In the genomic region with DNA sequence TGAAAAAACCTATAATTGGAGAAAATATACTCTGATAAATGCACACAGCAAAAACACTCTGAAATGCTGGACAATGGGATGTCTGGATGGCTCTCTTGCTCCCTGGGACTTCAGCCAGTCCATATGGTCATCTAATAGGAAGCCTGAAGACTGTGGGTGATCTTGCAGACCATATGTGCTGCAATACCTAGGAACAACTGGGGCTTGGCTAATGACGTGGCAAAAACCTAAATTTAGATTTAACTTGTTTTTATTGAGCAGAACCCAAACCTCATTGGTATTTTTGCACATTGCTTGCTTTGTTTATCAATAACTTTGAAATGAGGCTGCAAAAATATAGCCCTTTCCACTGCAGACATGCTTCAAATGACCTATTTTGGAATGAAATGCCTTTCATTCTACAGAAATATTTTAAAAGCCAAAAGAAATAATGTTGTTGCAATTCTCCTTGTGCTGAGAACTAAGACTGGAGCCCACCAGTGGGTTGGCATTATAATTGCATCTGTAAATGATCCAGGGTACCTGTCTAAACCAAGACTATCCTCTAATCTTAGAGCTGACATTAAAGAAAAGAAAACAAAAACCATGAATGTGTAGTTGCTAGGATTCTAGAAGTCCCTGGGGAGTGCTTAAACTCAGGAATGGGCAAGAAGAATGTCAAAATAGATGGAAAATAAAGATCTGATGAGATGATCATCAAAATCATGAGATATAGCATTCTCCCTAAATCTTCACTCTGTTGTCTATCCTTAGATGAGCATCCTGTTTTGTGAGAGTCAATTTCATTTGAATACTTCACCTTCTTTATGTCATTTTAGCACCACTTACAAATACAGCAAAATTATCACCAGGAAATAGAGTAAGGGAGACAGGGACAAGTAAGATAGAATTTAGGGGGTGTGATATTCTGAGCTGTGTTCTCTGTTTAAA, we compare ENCODE assay signal across 16 cellular contexts.
"Had no signal": no experiment of that assay in that cellular context is flagged by ENCODE, and none has a peak within 500 bp of the region (broad histone marks: within the 10 kb centered on the region; RNA-seq: fewer than 3 reads in every experiment).

No MANE protein-coding gene starts in this region.

- H3K27ac ChIP-seq: colonic mucosa, neural progenitor cell, parathyroid adenoma, testis had no signal

- DNase-seq: activated CD4-positive, alpha-beta T cell treated with anti-CD3 and anti-CD28 coated beads, Interleukin-2, amount 50 U/mL, for 4 hours; activated CD4-positive, CD25-positive, alpha-beta regulatory T cell treated with anti-CD3 and anti-CD28 coated beads, Interleukin-2, amount 50 U/mL, for 72 hours; activated CD8-positive, alpha-beta memory T cell treated with anti-CD3 and anti-CD28 coated beads, Interleukin-2, amount 10 ng/mL, durations not matched to agents 7 days and 5 days; activated effector memory CD4-positive, alpha-beta T cell treated with anti-CD3 and anti-CD28 coated beads, Interleukin-2, amount 50 U/mL, for 16 hours; activated T-cell treated with anti-CD3 and anti-CD28 coated beads, Interleukin-2, amount 50 U/mL, for 24 hours; amygdala; colonic mucosa; effector CD4-positive, alpha-beta T cell; retina; stimulated activated CD4-positive, alpha-beta T cell treated with anti-CD3 and anti-CD28 coated beads, Interleukin-15, amount 100 ng/mL, for 24 hours; stimulated activated CD4-positive, alpha-beta T cell treated with anti-CD3 and anti-CD28 coated beads, Interleukin-4, amount 100 ng/mL, for 24 hours; testis had no signal

- H3K36me3 Mint-ChIP-seq: activated CD8-positive, alpha-beta memory T cell treated with anti-CD3 and anti-CD28 coated beads, Interleukin-2, amount 10 ng/mL, durations not matched to agents 7 days and 5 days; activated naive CD4-positive, alpha-beta T cell treated with anti-CD3 and anti-CD28 coated beads, Interleukin-2, amount 50 U/mL, for 72 hours; neural progenitor cell had no signal

- H3K4me1 Mint-ChIP-seq: activated CD8-positive, alpha-beta memory T cell treated with anti-CD3 and anti-CD28 coated beads, Interleukin-2, amount 10 ng/mL, durations not matched to agents 7 days and 5 days; neural progenitor cell had no signal

- H3K27me3 ChIP-seq: colonic mucosa, neural progenitor cell, testis had no signal

- ATAC-seq: activated CD8-positive, alpha-beta memory T cell treated with anti-CD3 and anti-CD28 coated beads, Interleukin-2, amount 10 ng/mL, durations not matched to agents 7 days and 5 days; activated naive CD4-positive, alpha-beta T cell treated with anti-CD3 and anti-CD28 coated beads, Interleukin-2, amount 50 U/mL, for 72 hours had no signal

- H3K27ac Mint-ChIP-seq: activated CD8-positive, alpha-beta memory T cell treated with anti-CD3 and anti-CD28 coated beads, Interleukin-2, amount 10 ng/mL, durations not matched to agents 7 days and 5 days; activated naive CD4-positive, alpha-beta T cell treated with anti-CD3 and anti-CD28 coated beads, Interleukin-2, amount 50 U/mL, for 72 hours; activated T-cell treated with anti-CD3 and anti-CD28 coated beads, Interleukin-2, amount 50 U/mL, for 24 hours; neural progenitor cell; stimulated activated naive CD8-positive, alpha-beta T cell treated with anti-CD3 and anti-CD28 coated beads, Interleukin-15, Interleukin-2, amounts not matched to agents 100 ng/mL and 50 ng/mL, for 24 hours had no signal

- H3K9me3 ChIP-seq: colonic mucosa, testis had no signal

- H3K4me3 Mint-ChIP-seq: activated CD8-positive, alpha-beta memory T cell treated with anti-CD3 and anti-CD28 coated beads, Interleukin-2, amount 10 ng/mL, durations not matched to agents 7 days and 5 days; activated T-cell treated with anti-CD3 and anti-CD28 coated beads, Interleukin-2, amount 50 U/mL, for 24 hours; neural progenitor cell; stimulated activated naive CD8-positive, alpha-beta T cell treated with anti-CD3 and anti-CD28 coated beads, Interleukin-15, Interleukin-2, amounts not matched to agents 100 ng/mL and 50 ng/mL, for 24 hours had no signal

- H3K4me1 ChIP-seq: colonic mucosa, neural progenitor cell, parathyroid adenoma, testis had no signal

- H3K36me3 ChIP-seq: colonic mucosa, neural progenitor cell had no signal

- H3K27me3 Mint-ChIP-seq: activated CD8-positive, alpha-beta memory T cell treated with anti-CD3 and anti-CD28 coated beads, Interleukin-2, amount 10 ng/mL, durations not matched to agents 7 days and 5 days; activated T-cell treated with anti-CD3 and anti-CD28 coated beads, Interleukin-2, amount 50 U/mL, for 24 hours; stimulated activated naive CD8-positive, alpha-beta T cell treated with anti-CD3 and anti-CD28 coated beads, Interleukin-15, Interleukin-2, amounts not matched to agents 100 ng/mL and 50 ng/mL, for 24 hours had no signal

- H3K4me3 ChIP-seq: colonic mucosa, neural progenitor cell, testis had no signal

- H3K9me3 Mint-ChIP-seq: activated naive CD4-positive, alpha-beta T cell treated with anti-CD3 and anti-CD28 coated beads, Interleukin-2, amount 50 U/mL, for 72 hours; activated T-cell treated with anti-CD3 and anti-CD28 coated beads, Interleukin-2, amount 50 U/mL, for 24 hours; neural progenitor cell; stimulated activated naive CD8-positive, alpha-beta T cell treated with anti-CD3 and anti-CD28 coated beads, Interleukin-15, Interleukin-2, amounts not matched to agents 100 ng/mL and 50 ng/mL, for 24 hours had no signal
